ENCODE assay signal across 1 cellular context in the genomic region with DNA sequence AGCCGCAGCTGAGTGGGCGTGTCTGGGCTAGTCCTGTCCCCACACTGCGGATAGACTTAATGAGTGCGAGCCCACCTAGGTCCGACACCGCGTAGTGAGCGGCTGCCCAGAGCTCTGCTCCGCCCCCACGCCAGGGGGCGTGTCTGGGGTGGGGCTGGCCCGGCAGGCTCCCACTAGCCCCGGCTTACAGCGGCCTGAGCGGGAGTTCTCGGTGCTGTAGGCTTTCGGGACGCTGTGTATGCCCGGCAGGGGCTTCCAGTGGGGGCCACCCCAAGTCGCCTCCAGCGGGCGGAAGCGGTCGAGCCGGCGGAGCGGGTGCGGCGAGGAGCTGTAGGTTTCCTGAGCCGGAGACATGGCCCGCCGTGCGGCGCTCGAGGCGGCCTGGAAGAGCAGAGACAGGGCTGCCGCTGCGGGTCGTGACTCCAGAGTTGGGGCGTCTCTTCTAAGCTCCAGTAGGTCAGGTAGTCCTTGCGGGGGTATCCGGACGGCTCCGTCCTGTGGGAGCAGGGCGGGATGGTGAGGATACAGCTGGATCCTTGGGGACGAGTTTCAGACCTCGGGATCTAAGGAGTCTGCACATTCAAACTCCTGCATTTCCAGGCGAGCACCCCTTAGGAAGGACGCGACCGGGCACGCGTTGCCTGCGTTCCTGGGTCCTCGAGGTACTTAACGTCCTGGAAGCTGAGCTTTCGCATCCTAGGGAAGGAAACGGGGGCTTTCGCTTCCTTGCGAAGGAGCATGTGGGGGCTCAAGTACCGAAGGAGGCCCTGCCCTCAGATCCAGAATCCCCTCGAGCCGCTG.
TF ChIP-seq lines count a peak whose summit lies in the region.

No MANE protein-coding gene starts in this region.

TF ChIP-seq in HEK293, 187 proteins besides CTCF, POLR2A, EP300 and RAD21 (continued from another document and continues in another):
- TF ChIP-seq, protein P1, sequence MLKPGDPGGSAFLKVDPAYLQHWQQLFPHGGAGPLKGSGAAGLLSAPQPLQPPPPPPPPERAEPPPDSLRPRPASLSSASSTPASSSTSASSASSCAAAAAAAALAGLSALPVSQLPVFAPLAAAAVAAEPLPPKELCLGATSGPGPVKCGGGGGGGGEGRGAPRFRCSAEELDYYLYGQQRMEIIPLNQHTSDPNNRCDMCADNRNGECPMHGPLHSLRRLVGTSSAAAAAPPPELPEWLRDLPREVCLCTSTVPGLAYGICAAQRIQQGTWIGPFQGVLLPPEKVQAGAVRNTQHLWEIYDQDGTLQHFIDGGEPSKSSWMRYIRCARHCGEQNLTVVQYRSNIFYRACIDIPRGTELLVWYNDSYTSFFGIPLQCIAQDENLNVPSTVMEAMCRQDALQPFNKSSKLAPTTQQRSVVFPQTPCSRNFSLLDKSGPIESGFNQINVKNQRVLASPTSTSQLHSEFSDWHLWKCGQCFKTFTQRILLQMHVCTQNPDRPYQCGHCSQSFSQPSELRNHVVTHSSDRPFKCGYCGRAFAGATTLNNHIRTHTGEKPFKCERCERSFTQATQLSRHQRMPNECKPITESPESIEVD (tag by site-specific recombination; IDR thresholded peaks at IDR 0.05), result no peak
- TF ChIP-seq ZNF23 (tag by site-specific recombination; IDR thresholded peaks at IDR 0.05; ENCODE audit: borderline replicate concordance) (no peak), ZNF580 (tag by site-specific recombination; IDR thresholded peaks at IDR 0.05) (no peak), ZNF610 (tag by site-specific recombination; IDR thresholded peaks at IDR 0.05; ENCODE audit: borderline replicate concordance) (peak; percentile 81; the same call in 1 of the 2 replicates), ZFHX2 (tag by site-specific recombination; conservative IDR thresholded peaks at IDR 0.05) (peak; percentile 88), OVOL3 (tag by site-specific recombination; IDR thresholded peaks at IDR 0.05) (no peak), ZNF366 (tag by site-specific recombination; conservative IDR thresholded peaks at IDR 0.05) (no peak), SP7 (tag by site-specific recombination; IDR thresholded peaks at IDR 0.05) (no peak; the same call in 1 of the 2 replicates), ZNF792 (tag by site-specific recombination; IDR thresholded peaks at IDR 0.05) (no peak), ZNF248 (tag by site-specific recombination; IDR thresholded peaks at IDR 0.05) (no peak), ZNF548 (tag by site-specific recombination; IDR thresholded peaks at IDR 0.05) (no peak), ZNF571 (tag by site-specific recombination; IDR thresholded peaks at IDR 0.05) (no peak), ZNF155 (tag by site-specific recombination; IDR thresholded peaks at IDR 0.05) (no peak), ZNF658 (tag by site-specific recombination; IDR thresholded peaks at IDR 0.05) (no peak), ZNF560 (tag by site-specific recombination; IDR thresholded peaks at IDR 0.05; ENCODE audit: borderline replicate concordance) (no peak), GLI2 (tag by site-specific recombination; IDR thresholded peaks at IDR 0.05; ENCODE audit: borderline replicate concordance, low read depth) (no peak), RBAK (tag by site-specific recombination; IDR thresholded peaks at IDR 0.05) (no peak), ZNF202 (tag by site-specific recombination; IDR thresholded peaks at IDR 0.05; ENCODE audit: borderline replicate concordance) (no peak), ZNF362 (tag by site-specific recombination; IDR thresholded peaks at IDR 0.05) (no peak), WT1 (tag by site-specific recombination; IDR thresholded peaks at IDR 0.05) (no peak), ZNF112 (tag by site-specific recombination; IDR thresholded peaks at IDR 0.05) (no peak), ZNF423 (tag by site-specific recombination; IDR thresholded peaks at IDR 0.05) (no peak), ZNF549 (tag by site-specific recombination; IDR thresholded peaks at IDR 0.05) (no peak), ZNF791 (tag by site-specific recombination; IDR thresholded peaks at IDR 0.05) (no peak), MYNN (tag by site-specific recombination; IDR thresholded peaks at IDR 0.05; ENCODE audit: borderline replicate concordance) (no peak), ZNF214 (tag by site-specific recombination; IDR thresholded peaks at IDR 0.05; ENCODE audit: borderline replicate concordance) (no peak), ZNF707 (tag by site-specific recombination; IDR thresholded peaks at IDR 0.05) (no peak), GFI1B (tag by site-specific recombination; IDR thresholded peaks at IDR 0.05) (no peak), ZNF18 (tag by site-specific recombination; IDR thresholded peaks at IDR 0.05) (no peak), ZNF140 (tag by site-specific recombination; IDR thresholded peaks at IDR 0.05) (no peak), ZNF837 (tag by site-specific recombination; IDR thresholded peaks at IDR 0.05) (no peak), ZNF37A (tag by site-specific recombination; IDR thresholded peaks at IDR 0.05) (no peak), FEZF1 (tag by site-specific recombination; IDR thresholded peaks at IDR 0.05) (no peak), ZNF513 (tag by site-specific recombination; IDR thresholded peaks at IDR 0.05) (no peak), MEIS1 (CRISPR knock-in tag; IDR thresholded peaks at IDR 0.05; ENCODE audit: borderline replicate concordance) (no peak), ZNF302 (tag by site-specific recombination; IDR thresholded peaks at IDR 0.05; ENCODE audit: low read depth) (no peak), ZNF239 (tag by site-specific recombination; IDR thresholded peaks at IDR 0.05) (no peak), ZBTB1 (tag by site-specific recombination; IDR thresholded peaks at IDR 0.05) (no peak), HOXD13 (CRISPR knock-in tag; IDR thresholded peaks at IDR 0.05; ENCODE audit: borderline replicate concordance) (no peak)
- TF ChIP-seq, protein P2, sequence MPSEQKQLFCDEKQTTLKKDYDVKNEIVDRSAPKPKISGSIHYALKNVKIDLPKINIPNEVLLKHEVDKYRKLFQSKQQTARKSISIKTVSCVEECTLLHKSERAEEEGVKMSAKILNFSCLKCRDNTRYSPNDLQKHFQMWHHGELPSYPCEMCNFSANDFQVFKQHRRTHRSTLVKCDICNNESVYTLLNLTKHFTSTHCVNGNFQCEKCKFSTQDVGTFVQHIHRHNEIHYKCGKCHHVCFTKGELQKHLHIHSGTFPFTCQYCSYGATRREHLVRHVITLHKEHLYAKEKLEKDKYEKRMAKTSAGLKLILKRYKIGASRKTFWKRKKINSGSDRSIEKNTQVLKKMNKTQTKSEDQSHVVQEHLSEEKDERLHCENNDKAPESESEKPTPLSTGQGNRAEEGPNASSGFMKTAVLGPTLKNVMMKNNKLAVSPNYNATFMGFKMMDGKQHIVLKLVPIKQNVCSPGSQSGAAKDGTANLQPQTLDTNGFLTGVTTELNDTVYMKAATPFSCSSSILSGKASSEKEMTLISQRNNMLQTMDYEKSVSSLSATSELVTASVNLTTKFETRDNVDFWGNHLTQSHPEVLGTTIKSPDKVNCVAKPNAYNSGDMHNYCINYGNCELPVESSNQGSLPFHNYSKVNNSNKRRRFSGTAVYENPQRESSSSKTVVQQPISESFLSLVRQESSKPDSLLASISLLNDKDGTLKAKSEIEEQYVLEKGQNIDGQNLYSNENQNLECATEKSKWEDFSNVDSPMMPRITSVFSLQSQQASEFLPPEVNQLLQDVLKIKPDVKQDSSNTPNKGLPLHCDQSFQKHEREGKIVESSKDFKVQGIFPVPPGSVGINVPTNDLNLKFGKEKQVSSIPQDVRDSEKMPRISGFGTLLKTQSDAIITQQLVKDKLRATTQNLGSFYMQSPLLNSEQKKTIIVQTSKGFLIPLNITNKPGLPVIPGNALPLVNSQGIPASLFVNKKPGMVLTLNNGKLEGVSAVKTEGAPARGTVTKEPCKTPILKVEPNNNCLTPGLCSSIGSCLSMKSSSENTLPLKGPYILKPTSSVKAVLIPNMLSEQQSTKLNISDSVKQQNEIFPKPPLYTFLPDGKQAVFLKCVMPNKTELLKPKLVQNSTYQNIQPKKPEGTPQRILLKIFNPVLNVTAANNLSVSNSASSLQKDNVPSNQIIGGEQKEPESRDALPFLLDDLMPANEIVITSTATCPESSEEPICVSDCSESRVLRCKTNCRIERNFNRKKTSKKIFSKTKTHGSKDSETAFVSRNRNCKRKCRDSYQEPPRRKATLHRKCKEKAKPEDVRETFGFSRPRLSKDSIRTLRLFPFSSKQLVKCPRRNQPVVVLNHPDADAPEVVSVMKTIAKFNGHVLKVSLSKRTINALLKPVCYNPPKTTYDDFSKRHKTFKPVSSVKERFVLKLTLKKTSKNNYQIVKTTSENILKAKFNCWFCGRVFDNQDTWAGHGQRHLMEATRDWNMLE (tag by site-specific recombination; conservative IDR thresholded peaks at IDR 0.05; ENCODE audit: low read depth), result no peak
- TF ChIP-seq, protein P3, sequence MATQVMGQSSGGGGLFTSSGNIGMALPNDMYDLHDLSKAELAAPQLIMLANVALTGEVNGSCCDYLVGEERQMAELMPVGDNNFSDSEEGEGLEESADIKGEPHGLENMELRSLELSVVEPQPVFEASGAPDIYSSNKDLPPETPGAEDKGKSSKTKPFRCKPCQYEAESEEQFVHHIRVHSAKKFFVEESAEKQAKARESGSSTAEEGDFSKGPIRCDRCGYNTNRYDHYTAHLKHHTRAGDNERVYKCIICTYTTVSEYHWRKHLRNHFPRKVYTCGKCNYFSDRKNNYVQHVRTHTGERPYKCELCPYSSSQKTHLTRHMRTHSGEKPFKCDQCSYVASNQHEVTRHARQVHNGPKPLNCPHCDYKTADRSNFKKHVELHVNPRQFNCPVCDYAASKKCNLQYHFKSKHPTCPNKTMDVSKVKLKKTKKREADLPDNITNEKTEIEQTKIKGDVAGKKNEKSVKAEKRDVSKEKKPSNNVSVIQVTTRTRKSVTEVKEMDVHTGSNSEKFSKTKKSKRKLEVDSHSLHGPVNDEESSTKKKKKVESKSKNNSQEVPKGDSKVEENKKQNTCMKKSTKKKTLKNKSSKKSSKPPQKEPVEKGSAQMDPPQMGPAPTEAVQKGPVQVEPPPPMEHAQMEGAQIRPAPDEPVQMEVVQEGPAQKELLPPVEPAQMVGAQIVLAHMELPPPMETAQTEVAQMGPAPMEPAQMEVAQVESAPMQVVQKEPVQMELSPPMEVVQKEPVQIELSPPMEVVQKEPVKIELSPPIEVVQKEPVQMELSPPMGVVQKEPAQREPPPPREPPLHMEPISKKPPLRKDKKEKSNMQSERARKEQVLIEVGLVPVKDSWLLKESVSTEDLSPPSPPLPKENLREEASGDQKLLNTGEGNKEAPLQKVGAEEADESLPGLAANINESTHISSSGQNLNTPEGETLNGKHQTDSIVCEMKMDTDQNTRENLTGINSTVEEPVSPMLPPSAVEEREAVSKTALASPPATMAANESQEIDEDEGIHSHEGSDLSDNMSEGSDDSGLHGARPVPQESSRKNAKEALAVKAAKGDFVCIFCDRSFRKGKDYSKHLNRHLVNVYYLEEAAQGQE (tag by site-specific recombination; IDR thresholded peaks at IDR 0.05), result no peak
- TF ChIP-seq, protein P4, sequence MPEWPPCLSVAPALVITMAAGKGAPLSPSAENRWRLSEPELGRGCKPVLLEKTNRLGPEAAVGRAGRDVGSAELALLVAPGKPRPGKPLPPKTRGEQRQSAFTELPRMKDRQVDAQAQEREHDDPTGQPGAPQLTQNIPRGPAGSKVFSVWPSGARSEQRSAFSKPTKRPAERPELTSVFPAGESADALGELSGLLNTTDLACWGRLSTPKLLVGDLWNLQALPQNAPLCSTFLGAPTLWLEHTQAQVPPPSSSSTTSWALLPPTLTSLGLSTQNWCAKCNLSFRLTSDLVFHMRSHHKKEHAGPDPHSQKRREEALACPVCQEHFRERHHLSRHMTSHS (tag by site-specific recombination; IDR thresholded peaks at IDR 0.05), result no peak
